8 cellular contexts compared by ENCODE assay signal in genomic region chr3:186277268-186277909, GRCh38.
DNase-seq lines count a peak whose midpoint lies in the region; ATAC-seq and TF ChIP-seq lines count a peak whose summit lies in the region.

No MANE protein-coding gene starts in this region.

- H3K36me3 Mint-ChIP-seq in neural progenitor cell: no peaks in the 10 kb centered on the region

- H3K4me2 ChIP-seq in neural progenitor cell: no peak overlapping the region

- H3K4me3 Mint-ChIP-seq in neural progenitor cell: no peak overlapping the region

- H3K27ac ChIP-seq in neural progenitor cell (no peak overlapping the region), colonic mucosa (no peak overlapping the region)

- H3K27me3 Mint-ChIP-seq in neural progenitor cell (ENCODE audit: insufficient read depth, low read depth): no peaks in the 10 kb centered on the region

- H3K9ac ChIP-seq in neural progenitor cell: no peak overlapping the region
- no peak overlapping the region for H3K9ac ChIP-seq in colonic mucosa (ENCODE audit: low read depth in 2 of 2, low read length in 2 of 2)

- H3K9me3 ChIP-seq in neural progenitor cell (ENCODE audit: low read depth): no peaks in the 10 kb centered on the region
- H3K9me3 ChIP-seq in colonic mucosa: no peaks in the 10 kb centered on the region

- no peaks in the 10 kb centered on the region for H3K9me3 Mint-ChIP-seq in neural progenitor cell

- H3K4me1 ChIP-seq in neural progenitor cell (no peaks in the 10 kb centered on the region), colonic mucosa (no peaks in the 10 kb centered on the region)

- DNase-seq in DMS153 treated with DMSO at 0.1 percent for 48 hours (lab: John Stamatoyannopoulos, UW; ENCODE audit: unreplicated experiment): peak; percentile 3
- DNase-seq in NCI-H460 (ENCODE audit: extremely low read depth, low read depth): peak; percentile 42
- DNase-seq in epidermal melanocyte (ENCODE audit: insufficient read length, low spot score): peak; percentile 52
- peak; percentile 50 for DNase-seq in neural progenitor cell (ENCODE audit: low spot score)
- no peak for DNase-seq in colonic mucosa

- intact Hi-C loops in colonic mucosa (cut with DNase I): no loop called here

- H3K4me3 ChIP-seq in neural progenitor cell (no peak overlapping the region), colonic mucosa (no peak overlapping the region)

- H2AFZ ChIP-seq in neural progenitor cell (replicated peaks): no peak overlapping the region

- H3F3A ChIP-seq in neural progenitor cell (ENCODE audit: low read depth): no peaks in the 10 kb centered on the region

- TF ChIP-seq CTCF in neural progenitor cell (IDR thresholded peaks at IDR 0.05) (peak; percentile 58), colonic mucosa (IDR thresholded peaks at IDR 0.05) (no peak)

- no peaks in the 10 kb centered on the region for H3K36me3 ChIP-seq in neural progenitor cell
- H3K36me3 ChIP-seq in colonic mucosa: no peaks in the 10 kb centered on the region

- H4K20me1 ChIP-seq in neural progenitor cell (ENCODE audit: low read depth): no peaks in the 10 kb centered on the region

- no peak overlapping the region for H3K27ac Mint-ChIP-seq in neural progenitor cell

- H3K79me2 ChIP-seq in neural progenitor cell (ENCODE audit: low read depth): no peaks in the 10 kb centered on the region

- H3K27me3 ChIP-seq in neural progenitor cell (peaks cover 6% of the 10 kb centered on the region), colonic mucosa (no peaks in the 10 kb centered on the region)

- ATAC-seq in GM21737 (IDR thresholded peaks at IDR 0.05; ENCODE audit: unreplicated experiment): no peak
- no peak for ATAC-seq in GM21526 (IDR thresholded peaks at IDR 0.05; ENCODE audit: low FRiP score, unreplicated experiment)
- no peak for ATAC-seq in HG03565 (IDR thresholded peaks at IDR 0.05; ENCODE audit: unreplicated experiment)

- H3K4me1 Mint-ChIP-seq in neural progenitor cell: no peaks in the 10 kb centered on the region
